ENCODE assay signal across 9 cellular contexts in genomic region chr11:35138058-35138457, GRCh38. TPM values are rescaled to one million over a fixed set of nuclear protein-coding genes. Genes with fewer than 3 reads are reported as not detected.
DNase-seq lines count a peak whose midpoint lies in the region; ATAC-seq and TF ChIP-seq lines count a peak whose summit lies in the region.
"Had no signal": no experiment of that assay in that cellular context is flagged by ENCODE, and none has a peak within 500 bp of the region (broad histone marks: within the 10 kb centered on the region; RNA-seq: fewer than 3 reads in every experiment).

No MANE protein-coding gene starts in this region.

- no peaks in the 10 kb centered on the region for H3K36me3 ChIP-seq in left ventricle myocardium inferior
- H3K36me3 ChIP-seq in heart left ventricle = no peaks in the 10 kb centered on the region
- no peaks in the 10 kb centered on the region for H3K36me3 ChIP-seq in BE2C
- no peaks in the 10 kb centered on the region for H3K36me3 ChIP-seq in A673 (ENCODE audit: insufficient read depth, low read length, poor library complexity, severe bottlenecking)

- H3K27ac ChIP-seq in left ventricle myocardium inferior (replicated peaks) = no peak overlapping the region
- peak overlapping the region in 2 of 12 donors; percentile 90 to 97 for H3K27ac ChIP-seq in heart left ventricle
- H3K27ac ChIP-seq in A673 (ENCODE audit: low read depth, low read length, poor library complexity, severe bottlenecking) = no peak overlapping the region

- TF ChIP-seq POLR2A in heart left ventricle (IDR thresholded peaks at IDR 0.05) = no peak

- H3K9me3 ChIP-seq in left ventricle myocardium inferior (replicated peaks) (no peaks in the 10 kb centered on the region), heart left ventricle (no peaks in the 10 kb centered on the region), BE2C (no peaks in the 10 kb centered on the region), A673 (ENCODE audit: low read depth, low read length, poor library complexity, severe bottlenecking) (no peaks in the 10 kb centered on the region)

- DNase-seq in left ventricle myocardium inferior (no peak), heart left ventricle (no peak), astrocyte of the cerebellum (ENCODE audit: low read depth) (no peak), mesothelial cell of epicardium (ENCODE audit: low spot score in 2 of 2, unreplicated experiment in 2 of 2) (no peak), nucleus accumbens (lab: John Stamatoyannopoulos, UW) (no peak), BE2C (no peak), A673 (ENCODE audit: low spot score) (no peak)
- DNase-seq: NCI-H1105 treated with DMSO at 0.1 percent for 48 hours had no signal

- CTCF ChIA-PET in A673 (lab: Charles Lee) = no interaction called here

- intact Hi-C loops in left ventricle myocardium inferior (cut with micrococcal nuclease) (no loop called here), heart left ventricle (cut with DNase I) (no loop called here), A673 (cut with micrococcal nuclease; ENCODE audit: unreplicated experiment) (no loop called here)

- H3K4me1 ChIP-seq in left ventricle myocardium inferior (peaks cover 35% of the 10 kb centered on the region), heart left ventricle (peaks cover 0 to 56% (median 23%) of the 10 kb centered on the region in 12 donors), BE2C (no peaks in the 10 kb centered on the region), A673 (ENCODE audit: insufficient read depth, low read length, poor library complexity, severe bottlenecking) (peaks cover 9% of the 10 kb centered on the region)

- 89 to 95% (median 92%) methylated on average over 1 of the region's 1 CpG for WGBS in heart left ventricle, 4 donors

- peak overlapping the region; percentile 78 for H3K4me3 ChIP-seq in left ventricle myocardium inferior
- peak overlapping the region in 5 of 12 donors; percentile 76 to 94 (median 85) for H3K4me3 ChIP-seq in heart left ventricle
- H3K4me3 ChIP-seq in astrocyte of the cerebellum (ENCODE audit: low read depth, low read length) = peak overlapping the region; percentile 96
- H3K4me3 ChIP-seq in BE2C (ENCODE audit: low read depth, low read length) = no peak overlapping the region
- no peak overlapping the region for H3K4me3 ChIP-seq in A673 (ENCODE audit: low read depth, low read length, poor library complexity, severe bottlenecking)

- POLR2A ChIA-PET in A673 (lab: Charles Lee; ENCODE audit: low non-redundant PET) = no interaction called here

- H3K9me3 Mint-ChIP-seq in mesothelial cell of epicardium = no peaks in the 10 kb centered on the region

- H3K4me1 Mint-ChIP-seq in mesothelial cell of epicardium = peaks cover 10% of the 10 kb centered on the region

- H3K4me3 Mint-ChIP-seq in mesothelial cell of epicardium = peak overlapping the region; percentile 69

- TF ChIP-seq CTCF in left ventricle myocardium inferior (IDR thresholded peaks at IDR 0.05; ENCODE audit: borderline replicate concordance) = no peak
- TF ChIP-seq CTCF in heart left ventricle (IDR thresholded peaks at IDR 0.05) = no peak
- no peak for TF ChIP-seq CTCF in astrocyte of the cerebellum (IDR thresholded peaks at IDR 0.05; ENCODE audit: low read depth, low read length, missing control alignments)
- no peak for TF ChIP-seq CTCF in mesothelial cell of epicardium (IDR thresholded peaks at IDR 0.05; ENCODE audit: unreplicated experiment)
- TF ChIP-seq CTCF in BE2C (IDR thresholded peaks at IDR 0.05; ENCODE audit: low read depth, low read length) = no peak
- no peak for TF ChIP-seq CTCF in A673 (conservative IDR thresholded peaks at IDR 0.05; ENCODE audit: low read depth, low read length)

- ATAC-seq in heart left ventricle = no peak
- no peak for ATAC-seq in HG02678 (IDR thresholded peaks at IDR 0.05; ENCODE audit: unreplicated experiment)

- no peaks in the 10 kb centered on the region for H3K36me3 Mint-ChIP-seq in mesothelial cell of epicardium

- H3K27me3 Mint-ChIP-seq in mesothelial cell of epicardium (ENCODE audit: low read depth) = peaks cover 88% of the 10 kb centered on the region

- H3K27ac Mint-ChIP-seq in mesothelial cell of epicardium = no peak overlapping the region

- in situ Hi-C loops in astrocyte of the cerebellum (cut with HindIII; ENCODE audit: low sequenced_read_pairs) = no loop called here

- no TSS peak for BruUV-seq in A673 (replicated peaks; lab: Mats Ljungman, UMichigan)

- H3K27me3 ChIP-seq in left ventricle myocardium inferior (ENCODE audit: low read depth) = peaks cover 18% of the 10 kb centered on the region
- H3K27me3 ChIP-seq in heart left ventricle = peaks cover 0 to 3% (median 0%) of the 10 kb centered on the region in 9 donors
- no peaks in the 10 kb centered on the region for H3K27me3 ChIP-seq in BE2C
- peaks cover 71% of the 10 kb centered on the region for H3K27me3 ChIP-seq in A673 (replicated peaks; ENCODE audit: insufficient read depth, low read depth, low read length, poor library complexity)

RNA-seq across cellular contexts. Expression of gene CD44, which starts 0.9 kb away (rescaled TPM):
- total RNA-seq in left ventricle myocardium inferior = 14.0 TPM
- 100 to 1,000 TPM in 2 of 9 donors, 10 to 100 TPM in 7; 15.1 to 210 (median 26.2) TPM for total RNA-seq in heart left ventricle
- 10 to 100 TPM in 1 of 2 donors, 1 to 10 TPM in 1; 3.9 to 37.4 TPM for polyA plus RNA-seq in heart left ventricle
- 1.7 to 2.9 TPM (median 1.9 TPM) in 3 replicates for total RNA-seq in mesothelial cell of epicardium
- polyA plus RNA-seq in BE2C (2012; ENCODE audit: insufficient read depth, insufficient read length, low read depth) = 24.4 TPM
- total RNA-seq in A673 (2021) = 13.1 and 15.9 TPM in 2 replicates

Comparison
In these comparisons a context has a peak if more than half of its experiments do, and no peak if none do; other contexts are left out.
1. H3K4me3 ChIP-seq: peak in left ventricle myocardium inferior (single experiment) and astrocyte of the cerebellum (single experiment); none in BE2C (single experiment) and A673 (single experiment).